9 cellular contexts compared by ENCODE assay signal in genomic region chr20:38125157-38126056, GRCh38. TPM values are rescaled to one million over a fixed set of nuclear protein-coding genes. Genes with fewer than 3 reads are reported as not detected.
DNase-seq lines count a peak whose midpoint lies in the region; ATAC-seq and TF ChIP-seq lines count a peak whose summit lies in the region.
"Had no signal": no experiment of that assay in that cellular context is flagged by ENCODE, and none has a peak within 500 bp of the region (broad histone marks: within the 10 kb centered on the region; RNA-seq: fewer than 3 reads in every experiment).

No MANE protein-coding gene starts in this region.

- ATAC-seq in T-cell (replicated peaks in 1 of 4): no peak

- no peaks in the 10 kb centered on the region for H3K9me3 Mint-ChIP-seq in T-cell

- H3K4me1 Mint-ChIP-seq in T-cell: peaks cover 0 to 6% (median 0%) of the 10 kb centered on the region in 3 donors

- no peaks in the 10 kb centered on the region for H3K36me3 ChIP-seq in HEK293 (ENCODE audit: control insufficient read depth in 2 of 2, insufficient read depth in 1 of 2, low read length in 2 of 2)

- no peak overlapping the region for H3K4me3 Mint-ChIP-seq in T-cell

- POLR2A ChIA-PET in HEK293 (lab: Yijun Ruan, JAX): no interaction called here
- POLR2A ChIA-PET in T-cell (lab: Charles Lee): no interaction called here

- DNase-seq in fibroblast of the aortic adventitia (ENCODE audit: low read depth) (peak; percentile 91), putamen (ENCODE audit: low spot score) (peak; percentile 21), SIG-M5 (lab: John Stamatoyannopoulos, UW) (no peak), SW480 (ENCODE audit: low spot score) (no peak), T-cell (no peak), amniotic stem cell (lab: John Stamatoyannopoulos, UW) (no peak)

- no peak overlapping the region for H3K27ac Mint-ChIP-seq in T-cell

- no peaks in the 10 kb centered on the region for H3K27me3 Mint-ChIP-seq in T-cell

- CTCF ChIA-PET in HEK293 (lab: Yijun Ruan, JAX): interaction anchor here (0.8 kb wide), 1 partner anchor 12 kb away, joined by 5 read pairs; no protein-coding TSS in a partner anchor
- CTCF ChIA-PET in T-cell (lab: Charles Lee): no interaction called here

- no peaks in the 10 kb centered on the region for H3K36me3 Mint-ChIP-seq in T-cell

- H3K27ac ChIP-seq in HEK293 (ENCODE audit: extremely low read depth, low read depth, low read length): no peak overlapping the region
- H3K27ac ChIP-seq: skin epidermis had no signal

- no peaks in the 10 kb centered on the region for H3K9me3 ChIP-seq in HEK293 (ENCODE audit: control insufficient read depth, insufficient read depth, low read depth, low read length)

- H3K4me3 ChIP-seq in HEK293 (ENCODE audit: low read depth, low read length) (no peak overlapping the region), fibroblast of the aortic adventitia (ENCODE audit: low read depth, low read length) (no peak overlapping the region)
- H3K4me3 ChIP-seq: skin epidermis had no signal

- TF ChIP-seq CTCF in HEK293 (tag by site-specific recombination; IDR thresholded peaks at IDR 0.05) (no peak), fibroblast of the aortic adventitia (IDR thresholded peaks at IDR 0.05; ENCODE audit: insufficient read depth, low read length) (no peak)

- no peaks in the 10 kb centered on the region for H3K4me1 ChIP-seq in HEK293 (ENCODE audit: control insufficient read depth, insufficient read depth, low read length)

TF ChIP-seq in HEK293, 187 proteins besides CTCF, POLR2A, EP300 and RAD21 (continues in another document):
- no peak for TF ChIP-seq ZNF324 (tag by site-specific recombination; IDR thresholded peaks at IDR 0.05)
- TF ChIP-seq ZNF629 (tag by site-specific recombination; IDR thresholded peaks at IDR 0.05): no peak
- TF ChIP-seq TRIM28 (IDR thresholded peaks at IDR 0.05; ENCODE audit: borderline replicate concordance, low read length): no peak
- TF ChIP-seq, protein P1, sequence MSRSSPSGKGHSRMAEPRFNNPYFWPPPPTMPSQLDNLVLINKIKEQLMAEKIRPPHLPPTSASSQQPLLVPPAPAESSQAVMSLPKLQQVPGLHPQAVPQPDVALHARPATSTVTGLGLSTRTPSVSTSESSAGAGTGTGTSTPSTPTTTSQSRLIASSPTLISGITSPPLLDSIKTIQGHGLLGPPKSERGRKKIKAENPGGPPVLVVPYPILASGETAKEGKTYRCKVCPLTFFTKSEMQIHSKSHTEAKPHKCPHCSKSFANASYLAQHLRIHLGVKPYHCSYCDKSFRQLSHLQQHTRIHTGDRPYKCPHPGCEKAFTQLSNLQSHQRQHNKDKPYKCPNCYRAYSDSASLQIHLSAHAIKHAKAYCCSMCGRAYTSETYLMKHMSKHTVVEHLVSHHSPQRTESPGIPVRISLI (tag by site-specific recombination; IDR thresholded peaks at IDR 0.05): no peak
- TF ChIP-seq, protein P2, sequence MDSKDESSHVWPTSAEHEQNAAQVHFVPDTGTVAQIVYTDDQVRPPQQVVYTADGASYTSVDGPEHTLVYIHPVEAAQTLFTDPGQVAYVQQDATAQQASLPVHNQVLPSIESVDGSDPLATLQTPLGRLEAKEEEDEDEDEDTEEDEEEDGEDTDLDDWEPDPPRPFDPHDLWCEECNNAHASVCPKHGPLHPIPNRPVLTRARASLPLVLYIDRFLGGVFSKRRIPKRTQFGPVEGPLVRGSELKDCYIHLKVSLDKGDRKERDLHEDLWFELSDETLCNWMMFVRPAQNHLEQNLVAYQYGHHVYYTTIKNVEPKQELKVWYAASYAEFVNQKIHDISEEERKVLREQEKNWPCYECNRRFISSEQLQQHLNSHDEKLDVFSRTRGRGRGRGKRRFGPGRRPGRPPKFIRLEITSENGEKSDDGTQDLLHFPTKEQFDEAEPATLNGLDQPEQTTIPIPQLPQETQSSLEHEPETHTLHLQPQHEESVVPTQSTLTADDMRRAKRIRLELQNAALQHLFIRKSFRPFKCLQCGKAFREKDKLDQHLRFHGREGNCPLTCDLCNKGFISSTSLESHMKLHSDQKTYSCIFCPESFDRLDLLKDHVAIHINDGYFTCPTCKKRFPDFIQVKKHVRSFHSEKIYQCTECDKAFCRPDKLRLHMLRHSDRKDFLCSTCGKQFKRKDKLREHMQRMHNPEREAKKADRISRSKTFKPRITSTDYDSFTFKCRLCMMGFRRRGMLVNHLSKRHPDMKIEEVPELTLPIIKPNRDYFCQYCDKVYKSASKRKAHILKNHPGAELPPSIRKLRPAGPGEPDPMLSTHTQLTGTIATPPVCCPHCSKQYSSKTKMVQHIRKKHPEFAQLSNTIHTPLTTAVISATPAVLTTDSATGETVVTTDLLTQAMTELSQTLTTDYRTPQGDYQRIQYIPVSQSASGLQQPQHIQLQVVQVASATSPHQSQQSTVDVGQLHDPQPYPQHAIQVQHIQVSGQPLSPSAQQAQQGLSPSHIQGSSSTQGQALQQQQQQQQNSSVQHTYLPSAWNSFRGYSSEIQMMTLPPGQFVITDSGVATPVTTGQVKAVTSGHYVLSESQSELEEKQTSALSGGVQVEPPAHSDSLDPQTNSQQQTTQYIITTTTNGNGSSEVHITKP (tag by site-specific recombination; IDR thresholded peaks at IDR 0.05): peak; percentile 46; the same call in 1 of the 2 replicates
- TF ChIP-seq ZBTB17 (tag by site-specific recombination; IDR thresholded peaks at IDR 0.05): no peak
- TF ChIP-seq KLF8 (tag by site-specific recombination; IDR thresholded peaks at IDR 0.05): no peak
- TF ChIP-seq ZSCAN23 (tag by site-specific recombination; IDR thresholded peaks at IDR 0.05): no peak

TF ChIP-seq in PFSK-1, 5 proteins besides CTCF, POLR2A, EP300 and RAD21:
- TF ChIP-seq REST (IDR thresholded peaks at IDR 0.05; ENCODE audit: insufficient read depth in 1 of 2, low read depth in 2 of 2, low read length in 2 of 2): peak in 1 of 2 experiments; percentile 69; a peak in 2 of 4 replicates
- peak; percentile 77; the same call in 1 of the 2 replicates for TF ChIP-seq SIN3A (IDR thresholded peaks at IDR 0.05; ENCODE audit: borderline replicate concordance, insufficient read depth, low read length)
- TF ChIP-seq POLR2AphosphoS5 (IDR thresholded peaks at IDR 0.05; ENCODE audit: low read depth, low read length): peak; percentile 56; the same call in 1 of the 2 replicates
- TF ChIP-seq FOXP2 (optimal IDR thresholded peaks at IDR 0.05; ENCODE audit: borderline replicate concordance, extremely low read depth, extremely low read length, insufficient read depth): peak; percentile 72
- no peak for TF ChIP-seq TAF1 (IDR thresholded peaks at IDR 0.05; ENCODE audit: borderline replicate concordance, insufficient read depth, low read length)

RNA-seq across cellular contexts. Expression of gene TGM2, which starts 39.7 kb away (rescaled TPM):
- polyA plus RNA-seq in PFSK-1 (2012; ENCODE audit: insufficient read length, low read depth): 0.72 TPM
- total RNA-seq in fibroblast of the aortic adventitia (ENCODE audit: low replicate concordance) (6.0 and 117 TPM in 2 replicates), T-cell (1 to 10 TPM in 2 of 5 donors, under 1 TPM in 1, not detected in 2; 0.62 to 1.8 (median 1.2) TPM)

Comparison
In these comparisons a context has a peak if more than half of its experiments do, and no peak if none do; other contexts are left out.
1. DNase-seq: peak in fibroblast of the aortic adventitia (single experiment) and putamen (single experiment); none in SIG-M5 (single experiment), SW480 (single experiment), T-cell (0 of 34) and amniotic stem cell (single experiment).